Comparison of ENCODE assay signal across 14 cellular contexts in genomic region chr4:142701017-142701416, GRCh38.
"Had no signal": no experiment of that assay in that cellular context is flagged by ENCODE, and none has a peak within 500 bp of the region (broad histone marks: within the 10 kb centered on the region; RNA-seq: fewer than 3 reads in every experiment).

No MANE protein-coding gene starts in this region.

- ATAC-seq: gastrocnemius medialis, heart right ventricle, left cardiac atrium, lower lobe of right lung, right cardiac atrium, SK-N-SH treated with all-trans-retinoic acid at 6 μM for 48 hours, WTC11 had no signal

- H3K4me1 Mint-ChIP-seq: endodermal cell, WTC11 had no signal

- H3K9me3 Mint-ChIP-seq: endodermal cell, WTC11 had no signal

- H3K36me3 Mint-ChIP-seq: WTC11 had no signal

- H3K27ac ChIP-seq: ascending aorta, breast epithelium, gastrocnemius medialis, heart right ventricle, lower lobe of right lung, upper lobe of left lung had no signal

- H3K27me3 Mint-ChIP-seq: progenitor cell of endocrine pancreas had no signal

- H3K9me3 ChIP-seq: ascending aorta, breast epithelium, gastrocnemius medialis, heart right ventricle, lower lobe of right lung, upper lobe of left lung had no signal

- H3K36me3 ChIP-seq: ascending aorta, breast epithelium, gastrocnemius medialis, heart right ventricle, lower lobe of right lung, upper lobe of left lung had no signal

- H3K27ac Mint-ChIP-seq: endodermal cell, progenitor cell of endocrine pancreas, WTC11 had no signal

- DNase-seq: activated CD4-positive, alpha-beta T cell treated with anti-CD3 and anti-CD28 coated beads for 48 hours; endodermal cell; gastrocnemius medialis; heart right ventricle; left cardiac atrium; lower lobe of right lung; right cardiac atrium; stimulated activated CD4-positive, alpha-beta T cell treated with anti-CD3 and anti-CD28 coated beads, Interleukin-4, amount 100 ng/mL, for 24 hours; upper lobe of left lung had no signal

- H3K4me3 Mint-ChIP-seq: endodermal cell, WTC11 had no signal
